Comparison of ENCODE assay signal across 1 cellular context in genomic region chr1:15370781-15371467, GRCh38.
TF ChIP-seq lines count a peak whose summit lies in the region.

No MANE protein-coding gene starts in this region.

TF ChIP-seq in IMR-90, 13 proteins besides CTCF, POLR2A, EP300 and RAD21:
- no peak for TF ChIP-seq USF2 (IDR thresholded peaks at IDR 0.05; ENCODE audit: low read depth, low read length)
- TF ChIP-seq BHLHE40 (IDR thresholded peaks at IDR 0.05; ENCODE audit: low read depth, low read length) = no peak
- TF ChIP-seq NFE2L2 (IDR thresholded peaks at IDR 0.05; ENCODE audit: low read depth, low read length) = no peak
- no peak for TF ChIP-seq RCOR1 (IDR thresholded peaks at IDR 0.05; ENCODE audit: insufficient replicate concordance, low read length)
- no peak for TF ChIP-seq MXI1 (IDR thresholded peaks at IDR 0.05; ENCODE audit: borderline replicate concordance, low read depth, low read length)
- TF ChIP-seq CHD1 (IDR thresholded peaks at IDR 0.05; ENCODE audit: low read depth, low read length) = no peak
- no peak for TF ChIP-seq MAZ (IDR thresholded peaks at IDR 0.05; ENCODE audit: borderline replicate concordance, low read depth, low read length)
- no peak for TF ChIP-seq ELK1 (IDR thresholded peaks at IDR 0.05; ENCODE audit: borderline replicate concordance, low read depth, low read length)
- TF ChIP-seq SMC3 (IDR thresholded peaks at IDR 0.05; ENCODE audit: low read depth, low read length) = no peak
- TF ChIP-seq FOS (IDR thresholded peaks at IDR 0.05; ENCODE audit: low read depth, low read length) = no peak
- no peak for TF ChIP-seq RFX5 (IDR thresholded peaks at IDR 0.05; ENCODE audit: low read depth, low read length)
- TF ChIP-seq CEBPB (IDR thresholded peaks at IDR 0.05; ENCODE audit: low read depth, low read length) = no peak
- no peak for TF ChIP-seq MAFK (IDR thresholded peaks at IDR 0.05; ENCODE audit: low read depth, low read length)
